Comparison of ENCODE assay signal across 19 cellular contexts in the genomic region with DNA sequence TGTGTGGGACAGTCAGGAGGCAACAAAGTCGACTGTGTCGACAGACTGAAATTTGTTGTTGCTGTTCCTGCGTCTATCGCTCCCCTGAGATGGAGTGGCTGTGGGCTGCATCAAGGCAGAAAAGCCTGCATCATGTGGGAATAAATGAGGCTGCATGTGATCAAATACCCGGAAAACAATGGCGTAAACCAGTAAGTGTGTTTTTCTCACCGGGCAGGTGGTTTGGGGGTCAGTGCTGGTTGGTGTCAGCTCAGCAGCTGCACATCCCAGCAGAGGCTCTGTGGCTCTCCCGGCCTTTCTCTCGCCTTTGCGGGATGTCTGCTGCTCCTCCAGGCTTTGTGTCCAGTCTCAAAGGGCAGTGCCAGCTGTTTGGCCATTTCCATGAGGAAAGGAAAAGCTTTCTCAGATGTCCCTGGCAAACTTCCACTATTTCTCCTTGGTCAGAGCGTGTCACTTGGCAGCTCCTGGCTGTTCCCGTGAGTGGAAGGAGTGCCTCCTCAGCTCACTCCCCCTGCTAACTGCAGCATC.
DNase-seq lines count a peak whose midpoint lies in the region; ATAC-seq, FAIRE-seq and TF ChIP-seq lines count a peak whose summit lies in the region.
"Had no signal": no experiment of that assay in that cellular context is flagged by ENCODE, and none has a peak within 500 bp of the region (broad histone marks: within the 10 kb centered on the region; RNA-seq: fewer than 3 reads in every experiment).

No MANE protein-coding gene starts in this region.

- DNase-seq in DMS79 treated with DMSO at 0.1 percent for 48 hours (lab: John Stamatoyannopoulos, UW) (peak; percentile 24), DMS79 (lab: John Stamatoyannopoulos, UW) (no peak), NCI-H2029 treated with DMSO at 0.1 percent for 48 hours (lab: John Stamatoyannopoulos, UW) (peak; percentile 11), retina (peak; percentile 68), RCC 7860 (ENCODE audit: low spot score) (no peak), NCI-H187 (lab: John Stamatoyannopoulos, UW) (no peak), HK-2 (ENCODE audit: unreplicated experiment) (no peak)
- DNase-seq: Karpas-422; naive B cell; NCI-H1436; NCI-H510A; SHP77; stimulated activated CD4-positive, alpha-beta T cell treated with anti-CD3 and anti-CD28 coated beads, Interleukin-12 subunit alpha, Interleukin-12 subunit beta, amount 100 ng/mL, for 4 hours had no signal

- FAIRE-seq in RCC 7860 (lab: Jason Lieb, UNC) = no peak

- peak; percentile 52 for ATAC-seq in gastroesophageal sphincter
- ATAC-seq: esophagus mucosa, T-cell had no signal

- H3K27me3 ChIP-seq in gastroesophageal sphincter = no peaks in the 10 kb centered on the region
- H3K27me3 ChIP-seq: cardiac muscle cell had no signal

- TF ChIP-seq EP300 in gastroesophageal sphincter (IDR thresholded peaks at IDR 0.05) = no peak

- peaks cover 0 to 12% (median 0%) of the 10 kb centered on the region in 3 donors for H3K9me3 ChIP-seq in gastroesophageal sphincter

- no peak for TF ChIP-seq CTCF in gastroesophageal sphincter (IDR thresholded peaks at IDR 0.05)

- WGBS in gastroesophageal sphincter (ENCODE audit: low coverage in 1 of 2), 2 donors = 32% methylated on average over 3 of the region's 12 CpGs; no CpG with 5 or more reads in 1 of the 2 donors

- H3K36me3 ChIP-seq in gastroesophageal sphincter = no peaks in the 10 kb centered on the region
- H3K36me3 ChIP-seq: cardiac muscle cell had no signal

- H3K4me1 ChIP-seq in gastroesophageal sphincter = peaks cover 0 to 26% (median 0%) of the 10 kb centered on the region in 3 donors

- H3K4me3 ChIP-seq in gastroesophageal sphincter = no peak overlapping the region
- H3K4me3 ChIP-seq: cardiac muscle cell had no signal

- no peak for TF ChIP-seq POLR2A in gastroesophageal sphincter (IDR thresholded peaks at IDR 0.05)

- H3K27ac ChIP-seq in gastroesophageal sphincter = no peak overlapping the region
- H3K27ac ChIP-seq: 22Rv1, C4-2B, cardiac muscle cell had no signal

Comparison
In these comparisons a context has a peak if more than half of its experiments do, and no peak if none do; other contexts are left out.
1. DNase-seq: peak in DMS79 treated with DMSO at 0.1 percent for 48 hours (single experiment), NCI-H2029 treated with DMSO at 0.1 percent for 48 hours (single experiment) and retina (single experiment); none in DMS79 (single experiment), RCC 7860 (single experiment), NCI-H187 (0 of 2) and HK-2 (single experiment).